23 cellular contexts compared by ENCODE assay signal in the genomic region with DNA sequence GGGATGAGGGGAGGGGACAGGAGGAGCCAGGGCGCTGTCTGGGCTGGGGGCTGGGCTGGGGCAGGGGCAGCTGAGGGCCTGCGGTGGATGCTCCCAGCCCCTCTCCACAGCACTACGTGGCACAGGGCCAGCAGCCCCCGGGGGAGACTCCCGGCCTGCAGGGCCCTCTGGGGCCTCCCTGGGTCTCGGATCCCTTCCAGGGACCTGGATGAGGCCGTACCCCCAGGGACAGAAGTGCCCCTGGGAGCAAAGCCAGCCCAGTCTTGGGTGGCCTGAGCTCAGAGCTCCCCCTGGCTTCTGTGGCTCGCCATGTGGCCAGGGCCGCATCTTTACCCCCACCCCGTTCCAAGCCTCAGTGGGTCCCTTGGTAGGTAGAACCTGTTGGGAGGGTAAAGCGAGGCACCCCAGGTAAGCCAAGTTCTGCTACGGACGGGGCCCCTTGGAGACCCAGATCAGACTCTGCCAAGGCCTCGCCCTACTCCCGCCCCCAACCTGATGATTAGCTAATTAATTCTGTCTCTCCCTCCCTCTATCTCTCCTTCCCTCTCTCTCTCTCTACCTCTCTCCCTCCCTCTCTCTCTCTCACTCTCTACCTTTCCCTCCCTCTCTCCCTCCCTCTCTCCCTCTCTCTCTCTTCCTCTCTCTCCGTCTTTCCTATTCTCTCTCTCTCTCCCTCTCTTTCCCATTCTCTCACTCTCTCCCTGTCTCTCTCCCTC. TPM values are rescaled to one million over a fixed set of nuclear protein-coding genes. Genes with fewer than 3 reads are reported as not detected.
DNase-seq lines count a peak whose midpoint lies in the region; ATAC-seq, FAIRE-seq and TF ChIP-seq lines count a peak whose summit lies in the region.
"Had no signal": no experiment of that assay in that cellular context is flagged by ENCODE, and none has a peak within 500 bp of the region (broad histone marks: within the 10 kb centered on the region; RNA-seq: fewer than 3 reads in every experiment).

No MANE protein-coding gene starts in this region.

- H3K9me3 ChIP-seq in HepG2 (ENCODE audit: low read length) (peaks cover 4% of the 10 kb centered on the region), right lobe of liver (no peaks in the 10 kb centered on the region), MM.1S (replicated peaks; ENCODE audit: insufficient read depth, low read length) (no peaks in the 10 kb centered on the region)
- H3K9me3 ChIP-seq: ovary had no signal

- no peak for TF ChIP-seq POLR2A in HepG2 (IDR thresholded peaks at IDR 0.05; ENCODE audit: insufficient read depth in 1 of 2, low read depth in 2 of 2, low read length in 2 of 2)
- TF ChIP-seq POLR2A in right lobe of liver (IDR thresholded peaks at IDR 0.05), result no peak

- H3K9me2 ChIP-seq in MM.1S (replicated peaks; ENCODE audit: insufficient read depth, low read length), result no peaks in the 10 kb centered on the region

- no TSS peak for BruUV-seq in HepG2 (replicated peaks; lab: Mats Ljungman, UMichigan)

- no peaks in the 10 kb centered on the region for H3K79me2 ChIP-seq in HepG2 (ENCODE audit: insufficient read depth, low read length)
- H3K79me2 ChIP-seq in MM.1S (ENCODE audit: low read length), result no peaks in the 10 kb centered on the region

- 23% methylated on average over 8 of the region's 16 CpGs for WGBS in HepG2 (ENCODE audit: low lambda C conversion rate)
- 33% methylated on average over 2 of the region's 16 CpGs for WGBS in right lobe of liver (ENCODE audit: insufficient coverage, low coverage, low lambda C conversion rate, missing lambda C conversion rate)

- DNase-seq in HepG2 (ENCODE audit: low spot score), result no peak
- DNase-seq in right lobe of liver, result no peak
- DNase-seq in MM.1S, result no peak
- DNase-seq in choroid plexus epithelial cell (ENCODE audit: low read depth), result no peak
- no peak for DNase-seq in urothelium cell line (ENCODE audit: low spot score)
- no peak for DNase-seq in KBM-7
- DNase-seq: activated CD4-positive, alpha-beta T cell treated with anti-CD3 and anti-CD28 coated beads for 4 hours; DMS153; GF-D8; left cardiac atrium; mesenchymal stem cell; NCI-H1105; NCI-H2081 treated with DMSO at 0.1 percent for 48 hours; NCI-H446 treated with DMSO at 0.1 percent for 48 hours; ovary; SW 1271 had no signal

- H4K20me1 ChIP-seq in HepG2 (ENCODE audit: insufficient read depth, low read length), result peaks cover 4% of the 10 kb centered on the region; the same call in 1 of the 2 replicates
- H4K20me1 ChIP-seq in MM.1S (ENCODE audit: insufficient read depth, low read length), result no peaks in the 10 kb centered on the region

- H3K4me1 ChIP-seq in HepG2 (ENCODE audit: insufficient read depth, low read length) (no peaks in the 10 kb centered on the region), right lobe of liver (no peaks in the 10 kb centered on the region), MM.1S (ENCODE audit: low read length) (no peaks in the 10 kb centered on the region)

- in situ Hi-C loops in HepG2 (cut with HindIII; ENCODE audit: extremely low pct_ligation_motif_present, low pct_unique_long_range_greater_than_20kb), result no loop called here
- in situ Hi-C loops in KBM-7 (cut with MboI; ENCODE audit: low pct_unique_long_range_greater_than_20kb, low sequenced_read_pairs), result no loop called here

- H3F3A ChIP-seq in MM.1S (ENCODE audit: insufficient read depth, low read length), result no peaks in the 10 kb centered on the region

- H3K36me3 ChIP-seq in HepG2 (replicated peaks in 1 of 2; ENCODE audit: control insufficient read depth in 1 of 2, insufficient read depth in 2 of 2, low read length in 2 of 2), result no peaks in the 10 kb centered on the region
- no peaks in the 10 kb centered on the region for H3K36me3 ChIP-seq in right lobe of liver
- no peaks in the 10 kb centered on the region for H3K36me3 ChIP-seq in MM.1S (replicated peaks; ENCODE audit: insufficient read depth, low read length)
- H3K36me3 ChIP-seq: ovary had no signal

- H3K4me3 ChIP-seq in HepG2 (replicated peaks in 1 of 3; ENCODE audit: insufficient read depth in 1 of 3, low read depth in 2 of 3, low read length in 3 of 3) (no peak overlapping the region), right lobe of liver (no peak overlapping the region), MM.1S (ENCODE audit: low read length) (no peak overlapping the region), choroid plexus epithelial cell (ENCODE audit: low read depth, low read length) (no peak overlapping the region)
- H3K4me3 ChIP-seq: ovary had no signal

- no peak for FAIRE-seq in HepG2 (lab: Jason Lieb, UNC)
- no peak for FAIRE-seq in urothelium cell line (lab: Jason Lieb, UNC)

- CTCF ChIA-PET in HepG2 (lab: Yijun Ruan, JAX; ENCODE audit: low intra/inter-chr PET ratio, low total read pairs), result no interaction called here

- POLR2A ChIA-PET in HepG2 (lab: Yijun Ruan, JAX), result no interaction called here

- peak; percentile 19; the same call in 1 of the 3 replicates for ATAC-seq in HepG2
- ATAC-seq in right lobe of liver, result no peak
- ATAC-seq in HG02870 (IDR thresholded peaks at IDR 0.05; ENCODE audit: unreplicated experiment), result no peak
- no peak for ATAC-seq in GM18873 (IDR thresholded peaks at IDR 0.05; ENCODE audit: low FRiP score, unreplicated experiment)
- ATAC-seq: activated naive CD4-positive, alpha-beta T cell treated with anti-CD3 and anti-CD28 coated beads, Interleukin-2, amount 50 U/mL, for 72 hours; left cardiac atrium; Right ventricle myocardium inferior; sciatic nerve had no signal

- no peak for TF ChIP-seq RAD21 in HepG2 (CRISPR knock-in tag; IDR thresholded peaks at IDR 0.05)

- H3K4me2 ChIP-seq in HepG2 (ENCODE audit: low read depth, low read length), result no peak overlapping the region
- no peak overlapping the region for H3K4me2 ChIP-seq in MM.1S (ENCODE audit: low read depth, low read length)

- TF ChIP-seq EP300 in HepG2 (IDR thresholded peaks at IDR 0.05; ENCODE audit: low read depth in 2 of 2, low read length in 2 of 2), result no peak
- no peak for TF ChIP-seq EP300 in HepG2 (CRISPR knock-in tag; IDR thresholded peaks at IDR 0.05; ENCODE audit: borderline replicate concordance)

- no peak overlapping the region for H3K27ac ChIP-seq in HepG2 (ENCODE audit: extremely low read length, insufficient read depth, low read length)
- no peak overlapping the region for H3K27ac ChIP-seq in right lobe of liver
- H3K27ac ChIP-seq in MM.1S (ENCODE audit: low read length), result no peak overlapping the region
- H3K27ac ChIP-seq: ovary had no signal

- TF ChIP-seq CTCF in HepG2 (CRISPR knock-in tag; IDR thresholded peaks at IDR 0.05), result peak; percentile 28
- TF ChIP-seq CTCF in right lobe of liver (IDR thresholded peaks at IDR 0.05), result no peak
- peak; percentile 17 for TF ChIP-seq CTCF in MM.1S (IDR thresholded peaks at IDR 0.05; ENCODE audit: low read length)
- TF ChIP-seq CTCF in choroid plexus epithelial cell (conservative IDR thresholded peaks at IDR 0.05; ENCODE audit: low read depth, low read length), result peak; percentile 22

- no peak overlapping the region for H3K9ac ChIP-seq in HepG2 (ENCODE audit: insufficient read depth, low read depth, low read length)
- no peak overlapping the region for H3K9ac ChIP-seq in MM.1S (ENCODE audit: low read length)

- H3K27me3 ChIP-seq in HepG2 (ENCODE audit: control insufficient read depth in 1 of 2, insufficient read depth in 2 of 2, low read length in 2 of 2) (peaks cover 15 to 65% of the 10 kb centered on the region in 2 experiments; a peak in 4 of 5 replicates), right lobe of liver (no peaks in the 10 kb centered on the region), MM.1S (replicated peaks; ENCODE audit: insufficient read depth, low read length) (peaks cover 95% of the 10 kb centered on the region)
- H3K27me3 ChIP-seq: ovary had no signal

- intact Hi-C loops in HepG2 (cut with micrococcal nuclease; ENCODE audit: unreplicated experiment) (no loop called here), right lobe of liver (cut with DNase I) (no loop called here)

- H2AFZ ChIP-seq in HepG2 (ENCODE audit: low read length), result no peak overlapping the region
- H2AFZ ChIP-seq in MM.1S (ENCODE audit: low read length), result no peak overlapping the region

RNA-seq across cellular contexts. Expression of a gene that starts 24.3 kb away (rescaled TPM):
- total RNA-seq in HepG2 (2016; rRNA removed; fragmentation: Illumina TruSeq; extraction: Trizol), result not detected in 2 replicates
- total RNA-seq in HepG2 (2016; cell fraction: cytosol; rRNA removed; fragmentation: Illumina TruSeq; extraction: Trizol; ENCODE audit: low read depth), result not detected in 2 replicates
- total RNA-seq in HepG2 (2016; cell fraction: insoluble cytoplasmic fraction; rRNA removed; fragmentation: Illumina TruSeq; extraction: Trizol), result not detected in 2 replicates
- total RNA-seq in HepG2 (2016; cell fraction: membrane; rRNA removed; fragmentation: Illumina TruSeq; extraction: Trizol), result not detected in 2 replicates
- total RNA-seq in HepG2 (2016; cell fraction: nucleus; rRNA removed; fragmentation: Illumina TruSeq; extraction: Trizol), result not detected in 2 replicates
- not detected in 2 replicates for polyA plus RNA-seq in HepG2 (2011; rRNA removed)
- polyA plus RNA-seq in HepG2 (2011; cell fraction: cytosol; rRNA removed), result not detected in 2 replicates
- polyA plus RNA-seq in HepG2 (2011; cell fraction: nucleus; rRNA removed), result not detected in 2 replicates
- 0.04 and 0.12 TPM in 2 replicates for polyA plus RNA-seq in HepG2 (2012)
- not detected in 2 replicates for polyA plus RNA-seq in HepG2 (2016; cell fraction: cytosol; fragmentation: Illumina TruSeq; extraction: Trizol; ENCODE audit: low read depth)
- polyA plus RNA-seq in HepG2 (2016; cell fraction: insoluble cytoplasmic fraction; fragmentation: Illumina TruSeq; extraction: Trizol; ENCODE audit: low read depth), result not detected in 2 replicates
- not detected in 2 replicates for polyA plus RNA-seq in HepG2 (2016; cell fraction: membrane; fragmentation: Illumina TruSeq; extraction: Trizol; ENCODE audit: low read depth)
- polyA plus RNA-seq in HepG2 (2016; cell fraction: nucleus; fragmentation: Illumina TruSeq; extraction: Trizol; ENCODE audit: insufficient read depth, low read depth), result not detected in 2 replicates
- not detected in 2 replicates for polyA minus RNA-seq in HepG2 (2011; rRNA and poly(A)+ RNA removed; ENCODE audit: low replicate concordance)
- polyA minus RNA-seq in HepG2 (2011; cell fraction: cytosol; rRNA and poly(A)+ RNA removed), result not detected in 2 replicates
- polyA minus RNA-seq in HepG2 (2011; cell fraction: nucleus; rRNA and poly(A)+ RNA removed), result not detected in 2 replicates
- total RNA-seq in right lobe of liver, result not detected
- total RNA-seq: activated naive CD4-positive, alpha-beta T cell treated with anti-CD3 and anti-CD28 coated beads, Interleukin-2, amount 50 U/mL, for 72 hours had no signal
- polyA plus RNA-seq: AG04450, IgD-negative memory B cell had no signal

RNA-seq across cellular contexts. Expression of a gene that starts 27.0 kb away (rescaled TPM):
- 0.15 and 0.32 TPM in 2 replicates for total RNA-seq in HepG2 (2016; rRNA removed; fragmentation: Illumina TruSeq; extraction: Trizol)
- total RNA-seq in HepG2 (2016; cell fraction: cytosol; rRNA removed; fragmentation: Illumina TruSeq; extraction: Trizol; ENCODE audit: low read depth), result not detected in 2 replicates
- 0.15 and 0.34 TPM in 2 replicates for total RNA-seq in HepG2 (2016; cell fraction: insoluble cytoplasmic fraction; rRNA removed; fragmentation: Illumina TruSeq; extraction: Trizol)
- 0.12 and 0.14 TPM in 2 replicates for total RNA-seq in HepG2 (2016; cell fraction: membrane; rRNA removed; fragmentation: Illumina TruSeq; extraction: Trizol)
- total RNA-seq in HepG2 (2016; cell fraction: nucleus; rRNA removed; fragmentation: Illumina TruSeq; extraction: Trizol), result not detected in 2 replicates
- polyA plus RNA-seq in HepG2 (2011; rRNA removed), result 0.15 and 0.21 TPM in 2 replicates
- 0.28 and 0.38 TPM in 2 replicates for polyA plus RNA-seq in HepG2 (2011; cell fraction: cytosol; rRNA removed)
- polyA plus RNA-seq in HepG2 (2011; cell fraction: nucleus; rRNA removed), result 0.32 and 0.85 TPM in 2 replicates
- polyA plus RNA-seq in HepG2 (2012), result 0.19 TPM in 2 replicates
- not detected in 2 replicates for polyA plus RNA-seq in HepG2 (2016; cell fraction: cytosol; fragmentation: Illumina TruSeq; extraction: Trizol; ENCODE audit: low read depth)
- polyA plus RNA-seq in HepG2 (2016; cell fraction: insoluble cytoplasmic fraction; fragmentation: Illumina TruSeq; extraction: Trizol; ENCODE audit: low read depth), result 0.16 and 0.28 TPM in 2 replicates
- polyA plus RNA-seq in HepG2 (2016; cell fraction: membrane; fragmentation: Illumina TruSeq; extraction: Trizol; ENCODE audit: low read depth), result not detected in 2 replicates
- 0.33 and 0.70 TPM in 2 replicates for polyA plus RNA-seq in HepG2 (2016; cell fraction: nucleus; fragmentation: Illumina TruSeq; extraction: Trizol; ENCODE audit: insufficient read depth, low read depth)
- polyA minus RNA-seq in HepG2 (2011; rRNA and poly(A)+ RNA removed; ENCODE audit: low replicate concordance), result 0.30 TPM in 1 of 2 replicates, not detected in the other
- polyA minus RNA-seq in HepG2 (2011; cell fraction: cytosol; rRNA and poly(A)+ RNA removed), result not detected in 2 replicates
- not detected in 2 replicates for polyA minus RNA-seq in HepG2 (2011; cell fraction: nucleus; rRNA and poly(A)+ RNA removed)
- total RNA-seq in right lobe of liver, result not detected
- total RNA-seq: activated naive CD4-positive, alpha-beta T cell treated with anti-CD3 and anti-CD28 coated beads, Interleukin-2, amount 50 U/mL, for 72 hours; left cardiac atrium; Right ventricle myocardium inferior; sciatic nerve had no signal
- polyA plus RNA-seq: AG04450, IgD-negative memory B cell had no signal

Comparison
In these comparisons a context has a peak if more than half of its experiments do, and no peak if none do; other contexts are left out.
1. CTCF ChIP-seq: peak in HepG2 (single experiment), MM.1S (single experiment) and choroid plexus epithelial cell (single experiment); none in right lobe of liver (0 of 4).